9 cellular contexts compared by ENCODE assay signal in genomic region chr19:13781547-13781946, GRCh38. TPM values are rescaled to one million over a fixed set of nuclear protein-coding genes. Genes with fewer than 3 reads are reported as not detected.
DNase-seq lines count a peak whose midpoint lies in the region; ATAC-seq, FAIRE-seq and TF ChIP-seq lines count a peak whose summit lies in the region.
"Had no signal": no experiment of that assay in that cellular context is flagged by ENCODE, and none has a peak within 500 bp of the region (broad histone marks: within the 10 kb centered on the region; RNA-seq: fewer than 3 reads in every experiment).

No MANE protein-coding gene starts in this region.

- H3K27ac ChIP-seq in K562 (ENCODE audit: extremely low read depth, low read depth, low read length) (no peak overlapping the region), upper lobe of right lung (peak overlapping the region; percentile 31)
- no peak overlapping the region for H3K27ac ChIP-seq in CD4-positive, alpha-beta T cell (ENCODE audit: low read depth, low read length)

- peaks cover 28% of the 10 kb centered on the region for H3K36me3 ChIP-seq in K562 (ENCODE audit: control insufficient read depth, insufficient read depth, low read length)
- peaks cover 24% of the 10 kb centered on the region for H3K36me3 ChIP-seq in upper lobe of right lung

- H3K27me3 ChIP-seq in K562 (ENCODE audit: control insufficient read depth in 2 of 2, insufficient read depth in 2 of 2, low read length in 2 of 2) (no peaks in the 10 kb centered on the region), upper lobe of right lung (no peaks in the 10 kb centered on the region)
- no peaks in the 10 kb centered on the region for H3K27me3 ChIP-seq in CD4-positive, alpha-beta T cell (ENCODE audit: control insufficient read depth, insufficient read depth, low read length)

- no peaks in the 10 kb centered on the region for H3K27me3 Mint-ChIP-seq in CD4-positive, alpha-beta T cell
- H3K27me3 Mint-ChIP-seq: activated B cell treated with CpG ODN at 0.5 μM for 24 hours had no signal

- BruUV-seq in K562 (replicated peaks; lab: Mats Ljungman, UMichigan): no TSS peak

- CTCF ChIA-PET in K562 (lab: Yijun Ruan, JAX; ENCODE audit: low intra/inter-chr PET ratio): interaction anchor here (0.7 kb wide), 1 partner anchor 82 kb away, joined by 3 read pairs; no protein-coding TSS in a partner anchor
- CTCF ChIA-PET in CD4-positive, alpha-beta T cell (lab: Charles Lee): interaction anchor here (10.5 kb wide), 1 partner anchor 81 kb away, joined by 78 read pairs; no protein-coding TSS in a partner anchor

- H3K9me3 ChIP-seq in K562 (replicated peaks; ENCODE audit: control insufficient read depth, insufficient read depth, low read depth, low read length) (no peaks in the 10 kb centered on the region), upper lobe of right lung (no peaks in the 10 kb centered on the region)
- H3K9me3 ChIP-seq in CD4-positive, alpha-beta T cell (ENCODE audit: control insufficient read depth, low read length): no peaks in the 10 kb centered on the region

- no peak overlapping the region for H3K4me2 ChIP-seq in K562 (ENCODE audit: insufficient read depth, low read length)

- H3K79me2 ChIP-seq in K562 (ENCODE audit: control insufficient read depth, insufficient read depth, low read length): peaks cover 3% of the 10 kb centered on the region

- H2AFZ ChIP-seq in K562 (ENCODE audit: low read depth, low read length): no peak overlapping the region; the same call in 1 of the 2 replicates

- H3K9me3 Mint-ChIP-seq in CD4-positive, alpha-beta T cell: no peaks in the 10 kb centered on the region
- H3K9me3 Mint-ChIP-seq: activated B cell treated with CpG ODN at 0.5 μM for 24 hours had no signal

- intact Hi-C loops in K562 (cut with micrococcal nuclease) (no loop called here), upper lobe of right lung (cut with DNase I) (no loop called here)
- intact Hi-C loops in CD4-positive, alpha-beta T cell (cut with DNase I, micrococcal nuclease): no loop called here

- no peak for TF ChIP-seq RAD21 in K562 (CRISPR knock-in tag; conservative IDR thresholded peaks at IDR 0.05 in 1 of 2, IDR thresholded peaks at IDR 0.05 in 1 of 2)

- 0 out of 2 replicates have a peak, but pooled peaks have one; percentile 7 for TF ChIP-seq EP300 in K562 (IDR thresholded peaks at IDR 0.05; ENCODE audit: low read length)

- TF ChIP-seq POLR2A in K562 (conservative IDR thresholded peaks at IDR 0.05): no peak

- peaks cover 26% of the 10 kb centered on the region for H3K36me3 Mint-ChIP-seq in CD4-positive, alpha-beta T cell (ENCODE audit: low read depth)

- in situ Hi-C loops in K562 (cut with MboI): no loop called here

- H3K4me1 ChIP-seq in K562 (replicated peaks in 1 of 2; ENCODE audit: control insufficient read depth in 2 of 2, insufficient read depth in 2 of 2, low read length in 2 of 2): peaks cover 7 to 15% of the 10 kb centered on the region in 2 experiments; a peak in 4 of 5 replicates
- H3K4me1 ChIP-seq in upper lobe of right lung: peaks cover 16% of the 10 kb centered on the region

- peaks cover 16% of the 10 kb centered on the region for H3K4me1 Mint-ChIP-seq in CD4-positive, alpha-beta T cell (ENCODE audit: low read depth)

- DNase-seq in AG09319 (ENCODE audit: extremely low read depth, low read depth) (peak; percentile 83), LHCN-M2 (ENCODE audit: low read depth) (peak; percentile 68), K562 (ENCODE audit: extremely low read depth in 1 of 4, low spot score in 3 of 4) (peak; percentile 76 to 79 (median 76)), iris pigment epithelial cell (ENCODE audit: low read depth) (peak; percentile 93), upper lobe of right lung (peak; percentile 76), GDM1 (lab: John Stamatoyannopoulos, UW) (no peak)
- DNase-seq in CD4-positive, alpha-beta T cell: no peak
- DNase-seq: activated B cell treated with CpG ODN at 0.5 μM for 24 hours had no signal

- ATAC-seq in K562: peak; percentile 83
- peak; percentile 76 for ATAC-seq in upper lobe of right lung
- ATAC-seq in CD4-positive, alpha-beta T cell (ENCODE audit: poor library complexity): no peak
- no peak for ATAC-seq in GM19328 (IDR thresholded peaks at IDR 0.05; ENCODE audit: unreplicated experiment)

- TF ChIP-seq CTCF in AG09319 (IDR thresholded peaks at IDR 0.05; ENCODE audit: low read depth, low read length): no peak
- no peak for TF ChIP-seq CTCF in K562 (IDR thresholded peaks at IDR 0.05 in 2 of 3, conservative IDR thresholded peaks at IDR 0.05 in 1 of 3; ENCODE audit: insufficient read depth in 2 of 3, low read depth in 1 of 3, low read length in 3 of 3)
- TF ChIP-seq CTCF in upper lobe of right lung (IDR thresholded peaks at IDR 0.05): no peak
- no peak for TF ChIP-seq CTCF in CD4-positive, alpha-beta T cell (IDR thresholded peaks at IDR 0.05)

- peak overlapping the region in 1 of 2 experiments; percentile 71; a peak in 1 of 4 replicates for H3K9ac ChIP-seq in K562 (ENCODE audit: insufficient read depth in 1 of 2, low read depth in 2 of 2, low read length in 2 of 2)

- H3K4me3 Mint-ChIP-seq in CD4-positive, alpha-beta T cell: no peak overlapping the region
- H3K4me3 Mint-ChIP-seq: activated B cell treated with CpG ODN at 0.5 μM for 24 hours had no signal

- H3K27ac Mint-ChIP-seq in CD4-positive, alpha-beta T cell: no peak overlapping the region
- H3K27ac Mint-ChIP-seq: activated B cell treated with CpG ODN at 0.5 μM for 24 hours had no signal

- no peaks in the 10 kb centered on the region for H3K9me1 ChIP-seq in K562 (ENCODE audit: control insufficient read depth, insufficient read depth, low read length)

- FAIRE-seq in K562 (lab: Jason Lieb, UNC): peak; percentile 78

- no peaks in the 10 kb centered on the region for H4K20me1 ChIP-seq in K562 (replicated peaks; ENCODE audit: control insufficient read depth, insufficient read depth, low read length)

- POLR2A ChIA-PET in K562 (lab: Yijun Ruan, JAX): no interaction called here
- POLR2A ChIA-PET in CD4-positive, alpha-beta T cell (lab: Charles Lee): interaction anchor here (7.9 kb wide), 1 partner anchor 80 kb away, joined by 85 read pairs; no protein-coding TSS in a partner anchor

- H3K4me3 ChIP-seq in K562: no peak overlapping the region
- no peak overlapping the region for H3K4me3 ChIP-seq in upper lobe of right lung

- 6% methylated on average over 5 of the region's 5 CpGs for WGBS in K562 (ENCODE audit: insufficient coverage, low coverage, missing lambda C conversion rate)

RNA-seq across cellular contexts. Expression of gene C19orf53, which starts 7.3 kb away (rescaled TPM):
- total RNA-seq in LHCN-M2 (2014; rRNA removed): 172 and 183 TPM in 2 replicates
- polyA plus RNA-seq in LHCN-M2 (2012): 327 TPM
- 16.1 and 36.9 TPM in 2 replicates for total RNA-seq in K562 (2011; cell fraction: chromatin; rRNA removed; ENCODE audit: low replicate concordance)
- 41.2 and 47.9 TPM in 2 replicates for total RNA-seq in K562 (2011; cell fraction: nucleolus; rRNA removed)
- total RNA-seq in K562 (2011; cell fraction: nucleoplasm; rRNA removed): 32.6 and 42.2 TPM in 2 replicates
- 164 and 284 TPM in 2 replicates for total RNA-seq in K562 (2014; rRNA removed)
- 63.0 and 98.5 TPM in 2 replicates for total RNA-seq in K562 (2014; rRNA removed; fragmentation: Illumina TruSeq; extraction: Trizol)
- 115 and 130 TPM in 2 replicates for total RNA-seq in K562 (2015; rRNA removed; fragmentation: Illumina TruSeq; extraction: Trizol)
- total RNA-seq in K562 (2021): 95.9 and 109 TPM in 2 replicates
- 151 and 169 TPM in 2 replicates for polyA plus RNA-seq in K562 (2011; rRNA removed)
- 153 and 227 TPM in 2 replicates for polyA plus RNA-seq in K562 (2011; cell fraction: cytosol; rRNA removed)
- 87.2 and 100 TPM in 2 replicates for polyA plus RNA-seq in K562 (2011; cell fraction: nucleus; rRNA removed)
- 146 and 190 TPM in 2 replicates for polyA plus RNA-seq in K562 (2012)
- 205 and 214 TPM in 2 replicates for polyA plus RNA-seq in K562 (2014; fragmentation: Illumina TruSeq; extraction: Trizol)
- polyA plus RNA-seq in K562 (2014; fragmentation: Nextera tagmentation; extraction: Ambion mirVana): 100 to 1,000 TPM; 416 to 441 TPM
- 197 and 206 TPM in 2 replicates for polyA plus RNA-seq in K562 (2014; rRNA removed)
- 24.1 and 41.5 TPM in 2 replicates for polyA minus RNA-seq in K562 (2011; rRNA and poly(A)+ RNA removed)
- 58.9 and 66.1 TPM in 2 replicates for polyA minus RNA-seq in K562 (2011; cell fraction: cytosol; rRNA and poly(A)+ RNA removed)
- polyA minus RNA-seq in K562 (2011; cell fraction: nucleus; rRNA and poly(A)+ RNA removed): 14.9 and 21.1 TPM in 2 replicates
- 77.8 TPM for total RNA-seq in upper lobe of right lung
- total RNA-seq in CD4-positive, alpha-beta T cell: 100 to 1,000 TPM; 119 TPM

RNA-seq across cellular contexts. Expression of gene ZSWIM4, which starts 13.7 kb away (rescaled TPM):
- total RNA-seq in LHCN-M2 (2014; rRNA removed) (1.8 and 2.7 TPM in 2 replicates), K562 (2014; rRNA removed) (1.0 and 1.3 TPM in 2 replicates), K562 (2014; rRNA removed; fragmentation: Illumina TruSeq; extraction: Trizol) (0.22 and 0.25 TPM in 2 replicates), K562 (2015; rRNA removed; fragmentation: Illumina TruSeq; extraction: Trizol) (0.25 and 0.57 TPM in 2 replicates), K562 (2021) (3.5 and 3.7 TPM in 2 replicates), upper lobe of right lung (10.6 TPM)
- polyA plus RNA-seq in LHCN-M2 (2012): 1.7 TPM
- 1.5 and 4.2 TPM in 2 replicates for total RNA-seq in K562 (2011; cell fraction: chromatin; rRNA removed; ENCODE audit: low replicate concordance)
- total RNA-seq in K562 (2011; cell fraction: nucleolus; rRNA removed): 3.5 and 3.7 TPM in 2 replicates
- total RNA-seq in K562 (2011; cell fraction: nucleoplasm; rRNA removed): 1.9 and 2.8 TPM in 2 replicates
- polyA plus RNA-seq in K562 (2011; rRNA removed) (0.67 and 1.0 TPM in 2 replicates), K562 (2014; fragmentation: Illumina TruSeq; extraction: Trizol) (0.79 and 1.7 TPM in 2 replicates), K562 (2014; fragmentation: Nextera tagmentation; extraction: Ambion mirVana) (not detected), K562 (2014; rRNA removed) (1.1 and 2.1 TPM in 2 replicates)
- 0.81 and 2.0 TPM in 2 replicates for polyA plus RNA-seq in K562 (2011; cell fraction: cytosol; rRNA removed)
- polyA plus RNA-seq in K562 (2011; cell fraction: nucleus; rRNA removed): 1.5 and 4.5 TPM in 2 replicates
- polyA plus RNA-seq in K562 (2012): 1.3 and 3.5 TPM in 2 replicates
- 0.54 and 0.98 TPM in 2 replicates for polyA minus RNA-seq in K562 (2011; rRNA and poly(A)+ RNA removed)
- 3.0 and 5.0 TPM in 2 replicates for polyA minus RNA-seq in K562 (2011; cell fraction: cytosol; rRNA and poly(A)+ RNA removed)
- 1.5 and 1.7 TPM in 2 replicates for polyA minus RNA-seq in K562 (2011; cell fraction: nucleus; rRNA and poly(A)+ RNA removed)
- 1 to 10 TPM; 3.5 to 3.8 TPM for total RNA-seq in CD4-positive, alpha-beta T cell

RNA-seq across cellular contexts. Expression of gene MRI1, which starts 17.2 kb away (rescaled TPM):
- 38.7 and 50.3 TPM in 2 replicates for total RNA-seq in LHCN-M2 (2014; rRNA removed)
- polyA plus RNA-seq in LHCN-M2 (2012): 14.5 TPM
- total RNA-seq in K562 (2011; cell fraction: chromatin; rRNA removed; ENCODE audit: low replicate concordance): 17.4 and 51.8 TPM in 2 replicates
- total RNA-seq in K562 (2011; cell fraction: nucleolus; rRNA removed): 53.4 and 56.5 TPM in 2 replicates
- total RNA-seq in K562 (2011; cell fraction: nucleoplasm; rRNA removed): 27.6 and 32.3 TPM in 2 replicates
- 57.4 and 68.7 TPM in 2 replicates for total RNA-seq in K562 (2014; rRNA removed)
- 13.3 and 15.8 TPM in 2 replicates for total RNA-seq in K562 (2014; rRNA removed; fragmentation: Illumina TruSeq; extraction: Trizol)
- 30.9 and 31.6 TPM in 2 replicates for total RNA-seq in K562 (2015; rRNA removed; fragmentation: Illumina TruSeq; extraction: Trizol)
- total RNA-seq in K562 (2021): 45.8 and 47.3 TPM in 2 replicates
- 19.3 and 27.7 TPM in 2 replicates for polyA plus RNA-seq in K562 (2011; rRNA removed)
- polyA plus RNA-seq in K562 (2011; cell fraction: cytosol; rRNA removed): 29.0 and 63.4 TPM in 2 replicates
- polyA plus RNA-seq in K562 (2011; cell fraction: nucleus; rRNA removed): 98.1 and 179 TPM in 2 replicates
- polyA plus RNA-seq in K562 (2012): 24.2 and 27.5 TPM in 2 replicates
- polyA plus RNA-seq in K562 (2014; fragmentation: Illumina TruSeq; extraction: Trizol): 28.2 and 30.0 TPM in 2 replicates
- polyA plus RNA-seq in K562 (2014; fragmentation: Nextera tagmentation; extraction: Ambion mirVana): 1 to 10 TPM; 5.5 to 6.5 TPM
- 34.7 and 43.0 TPM in 2 replicates for polyA plus RNA-seq in K562 (2014; rRNA removed)
- polyA minus RNA-seq in K562 (2011; rRNA and poly(A)+ RNA removed): 10.9 and 14.8 TPM in 2 replicates
- polyA minus RNA-seq in K562 (2011; cell fraction: cytosol; rRNA and poly(A)+ RNA removed): 27.6 and 28.3 TPM in 2 replicates
- polyA minus RNA-seq in K562 (2011; cell fraction: nucleus; rRNA and poly(A)+ RNA removed): 23.2 and 23.7 TPM in 2 replicates
- total RNA-seq in upper lobe of right lung: 32.6 TPM
- 10 to 100 TPM; 20.4 to 21.1 TPM for total RNA-seq in CD4-positive, alpha-beta T cell

Comparison
In these comparisons a context has a peak if more than half of its experiments do, and no peak if none do; other contexts are left out.
1. DNase-seq: peak in AG09319 (single experiment), LHCN-M2 (single experiment), K562 (4 of 4), iris pigment epithelial cell (single experiment) and upper lobe of right lung (single experiment); none in CD4-positive, alpha-beta T cell (0 of 10) and GDM1 (single experiment).
2. ATAC-seq: peak in K562 (single experiment) and upper lobe of right lung (single experiment); none in CD4-positive, alpha-beta T cell (single experiment) and GM19328 (single experiment).